Comparison of ENCODE assay signal across 14 cellular contexts in the genomic region with DNA sequence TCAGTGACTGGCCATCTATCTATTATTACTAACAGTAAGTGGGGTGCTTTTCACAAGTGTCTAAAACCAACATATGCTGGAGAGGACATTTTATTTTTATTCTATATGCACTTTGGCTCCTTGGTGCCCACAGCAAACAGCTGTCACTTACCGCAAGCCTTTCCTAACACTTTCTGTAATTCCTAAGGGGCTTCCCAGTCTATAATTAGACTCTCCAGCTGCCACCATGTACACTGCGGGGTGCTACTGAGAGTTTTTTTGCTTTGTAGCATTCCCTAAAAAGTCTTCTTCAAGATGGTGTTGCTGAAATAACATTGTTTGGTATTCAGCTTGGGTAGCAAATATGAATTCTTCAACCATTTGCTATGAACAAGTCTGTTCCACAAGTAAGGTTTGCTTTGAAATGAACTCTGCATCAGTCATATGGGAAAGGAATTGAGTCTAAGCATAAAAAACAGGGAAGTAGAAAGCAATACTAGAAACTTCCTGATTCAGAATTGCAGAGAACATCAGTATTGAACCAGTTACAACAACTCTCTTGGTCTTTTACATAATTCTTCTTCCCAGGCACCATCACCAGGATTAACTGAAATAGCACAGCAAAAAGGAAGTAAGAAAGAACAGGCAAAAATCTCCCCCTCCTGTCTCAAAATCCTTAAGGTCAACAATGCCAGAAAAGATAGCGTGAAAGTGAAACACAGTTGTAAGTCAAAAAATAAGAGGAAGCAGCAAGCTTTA. TPM values are rescaled to one million over a fixed set of nuclear protein-coding genes. Genes with fewer than 3 reads are reported as not detected.
DNase-seq lines count a peak whose midpoint lies in the region; ATAC-seq and TF ChIP-seq lines count a peak whose summit lies in the region.
"Had no signal": no experiment of that assay in that cellular context is flagged by ENCODE, and none has a peak within 500 bp of the region (broad histone marks: within the 10 kb centered on the region; RNA-seq: fewer than 3 reads in every experiment).

No MANE protein-coding gene starts in this region.

- peak overlapping the region; percentile 95 for H3K27ac Mint-ChIP-seq in glutamatergic neuron (ENCODE audit: unreplicated experiment)
- H3K27ac Mint-ChIP-seq in osteocyte (ENCODE audit: unreplicated experiment), result peak overlapping the region; percentile 39
- H3K27ac Mint-ChIP-seq: activated naive CD8-positive, alpha-beta T cell treated with anti-CD3 and anti-CD28 coated beads, Interleukin-2, amount 50 U/mL, for 24 hours; CD8-positive, alpha-beta T cell had no signal

- H3K4me3 Mint-ChIP-seq in glutamatergic neuron (ENCODE audit: unreplicated experiment), result peak overlapping the region; percentile 83
- no peak overlapping the region for H3K4me3 Mint-ChIP-seq in osteocyte (ENCODE audit: unreplicated experiment)
- H3K4me3 Mint-ChIP-seq: activated naive CD8-positive, alpha-beta T cell treated with anti-CD3 and anti-CD28 coated beads, Interleukin-2, amount 50 U/mL, for 24 hours; CD8-positive, alpha-beta T cell had no signal

- H3K4me1 Mint-ChIP-seq in glutamatergic neuron (ENCODE audit: low read depth, unreplicated experiment) (peaks cover 89% of the 10 kb centered on the region), osteocyte (ENCODE audit: unreplicated experiment) (peaks cover 49% of the 10 kb centered on the region)

- no peaks in the 10 kb centered on the region for H3K36me3 Mint-ChIP-seq in glutamatergic neuron (ENCODE audit: unreplicated experiment)
- no peaks in the 10 kb centered on the region for H3K36me3 Mint-ChIP-seq in osteocyte (ENCODE audit: unreplicated experiment)
- H3K36me3 Mint-ChIP-seq: CD8-positive, alpha-beta T cell had no signal

- H3K27me3 Mint-ChIP-seq in glutamatergic neuron (ENCODE audit: unreplicated experiment) (peaks cover 4% of the 10 kb centered on the region), osteocyte (ENCODE audit: unreplicated experiment) (no peaks in the 10 kb centered on the region)
- H3K27me3 Mint-ChIP-seq: activated naive CD8-positive, alpha-beta T cell treated with anti-CD3 and anti-CD28 coated beads, Interleukin-2, amount 50 U/mL, for 24 hours had no signal

- DNase-seq in DMS79 treated with DMSO at 0.1 percent for 48 hours (lab: John Stamatoyannopoulos, UW), result peak; percentile 58
- peak; percentile 82 for DNase-seq in NCI-H82 treated with DMSO at 0.1 percent for 48 hours (lab: John Stamatoyannopoulos, UW; ENCODE audit: unreplicated experiment)
- no peak for DNase-seq in glutamatergic neuron
- no peak for DNase-seq in osteocyte (ENCODE audit: extremely low spot score, unreplicated experiment)
- no peak for DNase-seq in NCI-H2029 treated with DMSO at 0.1 percent for 48 hours (lab: John Stamatoyannopoulos, UW)
- DNase-seq in RPMI8226, result no peak
- DNase-seq in COLO668 (lab: John Stamatoyannopoulos, UW; ENCODE audit: unreplicated experiment), result no peak
- DNase-seq: activated CD4-positive, alpha-beta T cell treated with anti-CD3 and anti-CD28 coated beads, Interleukin-2, amount 50 U/mL, for 4 hours; activated naive CD8-positive, alpha-beta T cell treated with anti-CD3 and anti-CD28 coated beads, Interleukin-2, amount 50 U/mL, for 24 hours; CD8-positive, alpha-beta T cell; NCI-H1436 treated with DMSO at 0.1 percent for 48 hours; posterior cingulate gyrus; SHP77 treated with DMSO at 0.1 percent for 48 hours had no signal

- no peak for ATAC-seq in HG03025 (IDR thresholded peaks at IDR 0.05; ENCODE audit: low FRiP score, unreplicated experiment)
- ATAC-seq: activated naive CD8-positive, alpha-beta T cell treated with anti-CD3 and anti-CD28 coated beads, Interleukin-2, amount 50 U/mL, for 24 hours; CD8-positive, alpha-beta T cell had no signal

- peaks cover 7% of the 10 kb centered on the region for H3K9me3 Mint-ChIP-seq in glutamatergic neuron (ENCODE audit: unreplicated experiment)
- no peaks in the 10 kb centered on the region for H3K9me3 Mint-ChIP-seq in osteocyte (ENCODE audit: unreplicated experiment)
- H3K9me3 Mint-ChIP-seq: activated naive CD8-positive, alpha-beta T cell treated with anti-CD3 and anti-CD28 coated beads, Interleukin-2, amount 50 U/mL, for 24 hours; CD8-positive, alpha-beta T cell had no signal

- TF ChIP-seq CTCF in glutamatergic neuron (IDR thresholded peaks at IDR 0.05; ENCODE audit: partially characterized antibody, unreplicated experiment) (no peak), osteocyte (IDR thresholded peaks at IDR 0.05) (no peak)

RNA-seq across cellular contexts. Expression of gene EPB41L3, which starts 28.6 kb away (rescaled TPM):
- 368 TPM for total RNA-seq in glutamatergic neuron (ENCODE audit: unreplicated experiment)
- total RNA-seq in osteocyte, result 15.6 and 15.7 TPM in 2 replicates

Comparison
In these comparisons a context has a peak if more than half of its experiments do, and no peak if none do; other contexts are left out.
1. DNase-seq: peak in DMS79 treated with DMSO at 0.1 percent for 48 hours (single experiment) and NCI-H82 treated with DMSO at 0.1 percent for 48 hours (single experiment); none in glutamatergic neuron (single experiment), osteocyte (single experiment), NCI-H2029 treated with DMSO at 0.1 percent for 48 hours (single experiment), RPMI8226 (single experiment) and COLO668 (single experiment).
2. RNA of gene EPB41L3, which starts 28.6 kb away (total RNA-seq): 368 TPM in glutamatergic neuron (single experiment); 15.6 to 15.7 TPM in osteocyte; every median in the first group is over 10 times any median in the second.